In genomic region chr2:144675731-144676130, GRCh38 we compare ENCODE assay signal across 1 cellular context.
TF ChIP-seq lines count a peak whose summit lies in the region.

No MANE protein-coding gene starts in this region.

TF ChIP-seq in GM23338, 12 proteins besides CTCF, POLR2A, EP300 and RAD21 (continued from another document):
- TF ChIP-seq ZNF462 (CRISPR knock-in tag; IDR thresholded peaks at IDR 0.05) = no peak
- TF ChIP-seq STAT1 (IDR thresholded peaks at IDR 0.05; ENCODE audit: unreplicated experiment) = no peak
- TF ChIP-seq EZH2 (IDR thresholded peaks at IDR 0.05; ENCODE audit: low read depth, unreplicated experiment) = no peak
- TF ChIP-seq ZNF114 (CRISPR knock-in tag; IDR thresholded peaks at IDR 0.05) = no peak
- TF ChIP-seq ETS1 (IDR thresholded peaks at IDR 0.05) = no peak
TF ChIP-seq in GM23338: peak in this region for 0.
